ENCODE assay signal across 1 cellular context in genomic region chr6:158861686-158862381, GRCh38.
TF ChIP-seq lines count a peak whose summit lies in the region.

No MANE protein-coding gene starts in this region.

TF ChIP-seq in K562, 482 proteins besides CTCF, POLR2A, EP300 and RAD21 (continued from another document):
- TF ChIP-seq ZBTB11 (CRISPR knock-in tag; IDR thresholded peaks at IDR 0.05) (no peak), ZFP36 (IDR thresholded peaks at IDR 0.05; ENCODE audit: low read depth, low read length, partially characterized antibody) (no peak), SREBF2 (CRISPR knock-in tag; IDR thresholded peaks at IDR 0.05) (no peak), SNIP1 (IDR thresholded peaks at IDR 0.05; ENCODE audit: low read depth) (no peak), ZNF512 (tag; IDR thresholded peaks at IDR 0.05) (no peak)
